In the genomic region with DNA sequence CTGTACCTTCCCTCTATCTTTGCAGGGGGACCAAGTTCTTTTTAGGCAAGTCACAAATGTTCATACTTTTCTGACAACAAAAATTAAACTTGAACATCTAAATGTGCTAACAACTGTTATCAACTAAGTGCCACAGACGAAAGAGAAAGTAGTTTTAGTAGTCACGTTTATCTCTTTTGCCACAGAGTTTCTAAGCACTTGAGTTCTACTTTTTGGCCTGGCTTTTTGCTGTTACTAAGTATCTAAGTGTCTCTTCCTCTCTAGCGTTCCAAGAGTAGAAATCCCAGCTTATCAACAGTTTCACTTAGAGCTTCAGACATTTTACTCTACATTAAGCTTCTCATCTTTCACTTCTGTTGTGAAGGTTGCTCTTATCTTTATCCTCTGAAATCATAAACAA, we compare ENCODE assay signal across 14 cellular contexts. TPM values are rescaled to one million over a fixed set of nuclear protein-coding genes. Genes with fewer than 3 reads are reported as not detected.
DNase-seq lines count a peak whose midpoint lies in the region; ATAC-seq, FAIRE-seq and TF ChIP-seq lines count a peak whose summit lies in the region.
"Had no signal": no experiment of that assay in that cellular context is flagged by ENCODE, and none has a peak within 500 bp of the region (broad histone marks: within the 10 kb centered on the region; RNA-seq: fewer than 3 reads in every experiment).

No MANE protein-coding gene starts in this region.

- H3K27ac ChIP-seq in right lobe of liver = no peak overlapping the region

- POLR2A ChIA-PET in activated CD8-positive, alpha-beta T cell treated with anti-CD3 and anti-CD28 coated beads for 36 hours (lab: Charles Lee) = interaction anchor here (0.7 to 1.4 kb wide), 4 partner anchors 15 to 338 kb away, joined by 3 to 5 read pairs (median 4); a partner anchor contains a TSS

- intact Hi-C loops in activated CD8-positive, alpha-beta T cell treated with anti-CD3 and anti-CD28 coated beads for 36 hours (cut with micrococcal nuclease) = no loop called here
- intact Hi-C loops in right lobe of liver (cut with DNase I) = no loop called here

- H3K36me3 ChIP-seq in right lobe of liver = peaks cover 0 to 5% (median 0%) of the 10 kb centered on the region in 4 donors

- H3K4me1 ChIP-seq in right lobe of liver = peaks cover 0 to 11% (median 2%) of the 10 kb centered on the region in 4 donors

- no peak for ATAC-seq in activated CD8-positive, alpha-beta T cell treated with anti-CD3 and anti-CD28 coated beads for 36 hours
- peak in 3 of 4 donors; percentile 28 to 61 (median 54) for ATAC-seq in right lobe of liver
- no peak for ATAC-seq in HG03457 (IDR thresholded peaks at IDR 0.05; ENCODE audit: unreplicated experiment)
- no peak for ATAC-seq in HG03565 (IDR thresholded peaks at IDR 0.05; ENCODE audit: unreplicated experiment)
- ATAC-seq in HG03025 (IDR thresholded peaks at IDR 0.05; ENCODE audit: low FRiP score, unreplicated experiment) = no peak

- peak; percentile 98 for FAIRE-seq in GM19239 (lab: Jason Lieb, UNC)
- FAIRE-seq in urothelium cell line (lab: Jason Lieb, UNC) = no peak

- no peak for TF ChIP-seq POLR2A in right lobe of liver (IDR thresholded peaks at IDR 0.05)

- TF ChIP-seq CTCF in activated CD8-positive, alpha-beta T cell treated with anti-CD3 and anti-CD28 coated beads for 36 hours (IDR thresholded peaks at IDR 0.05) = no peak
- TF ChIP-seq CTCF in right lobe of liver (IDR thresholded peaks at IDR 0.05) = no peak

- H3K9me3 ChIP-seq in right lobe of liver = no peaks in the 10 kb centered on the region

- H3K9me3 Mint-ChIP-seq in activated CD8-positive, alpha-beta T cell treated with anti-CD3 and anti-CD28 coated beads for 36 hours = no peaks in the 10 kb centered on the region
- H3K9me3 Mint-ChIP-seq: endodermal cell had no signal

- H3K36me3 Mint-ChIP-seq in activated CD8-positive, alpha-beta T cell treated with anti-CD3 and anti-CD28 coated beads for 36 hours (ENCODE audit: low read depth) = peaks cover 39% of the 10 kb centered on the region

- no peak overlapping the region for H3K4me3 ChIP-seq in right lobe of liver

- CTCF ChIA-PET in activated CD8-positive, alpha-beta T cell treated with anti-CD3 and anti-CD28 coated beads for 36 hours (lab: Charles Lee) = no interaction called here

- 4% methylated on average over 3 of the region's 3 CpGs for WGBS in right lobe of liver (ENCODE audit: insufficient coverage, low coverage, low lambda C conversion rate, missing lambda C conversion rate)

- H3K4me3 Mint-ChIP-seq in activated CD8-positive, alpha-beta T cell treated with anti-CD3 and anti-CD28 coated beads for 36 hours = peak overlapping the region; percentile 26
- H3K4me3 Mint-ChIP-seq: endodermal cell had no signal

- DNase-seq in CD1c-positive myeloid dendritic cell (ENCODE audit: extremely low spot score) = peak; percentile 9
- DNase-seq in GM19239 (ENCODE audit: insufficient read length, low spot score) = peak; percentile 24
- DNase-seq in activated CD8-positive, alpha-beta T cell treated with anti-CD3 and anti-CD28 coated beads for 36 hours = no peak
- no peak for DNase-seq in right lobe of liver
- no peak for DNase-seq in urothelium cell line (ENCODE audit: low spot score)
- DNase-seq: activated gamma-delta T cell treated with Interleukin-2 at 50 U/mL for 16 hours; endodermal cell; Kasumi-1; NCI-H510A; stimulated activated CD4-positive, alpha-beta T cell treated with anti-CD3 and anti-CD28 coated beads, Interleukin-4, amount 100 ng/mL, for 4 hours; trophoblast cell had no signal

- H3K27ac Mint-ChIP-seq in activated CD8-positive, alpha-beta T cell treated with anti-CD3 and anti-CD28 coated beads for 36 hours = peak overlapping the region; percentile 83
- H3K27ac Mint-ChIP-seq: endodermal cell had no signal

- H3K27me3 Mint-ChIP-seq in activated CD8-positive, alpha-beta T cell treated with anti-CD3 and anti-CD28 coated beads for 36 hours = no peaks in the 10 kb centered on the region

- no peaks in the 10 kb centered on the region for H3K27me3 ChIP-seq in right lobe of liver

- peaks cover 38% of the 10 kb centered on the region for H3K4me1 Mint-ChIP-seq in activated CD8-positive, alpha-beta T cell treated with anti-CD3 and anti-CD28 coated beads for 36 hours (ENCODE audit: low read depth)

RNA-seq across cellular contexts. Expression of a gene that starts 34.3 kb away (rescaled TPM):
- total RNA-seq in activated CD8-positive, alpha-beta T cell treated with anti-CD3 and anti-CD28 coated beads for 36 hours = 10 to 100 TPM; 59.5 to 59.8 TPM
- total RNA-seq in right lobe of liver = 10 to 100 TPM in 5 of 6 experiments, 1 to 10 TPM in 1; 9.8 to 20.3 (median 16.8) TPM

RNA-seq across cellular contexts. Expression of a gene that starts 58.0 kb away (rescaled TPM):
- total RNA-seq in activated CD8-positive, alpha-beta T cell treated with anti-CD3 and anti-CD28 coated beads for 36 hours = 100 to 1,000 TPM; 102 to 107 TPM
- total RNA-seq in right lobe of liver = 10 to 100 TPM; 13.0 to 27.5 (median 20.2) TPM

Comparison
In these comparisons a context has a peak if more than half of its experiments do, and no peak if none do; other contexts are left out.
1. DNase-seq: peak in CD1c-positive myeloid dendritic cell (single experiment) and GM19239 (single experiment); none in activated CD8-positive, alpha-beta T cell treated with anti-CD3 and anti-CD28 coated beads for 36 hours (single experiment), right lobe of liver (0 of 3) and urothelium cell line (single experiment).
2. ATAC-seq: peak in right lobe of liver (3 of 4); none in activated CD8-positive, alpha-beta T cell treated with anti-CD3 and anti-CD28 coated beads for 36 hours (single experiment), HG03457 (single experiment), HG03565 (single experiment) and HG03025 (single experiment).